Comparison of ENCODE assay signal across 1 cellular context in the genomic region with DNA sequence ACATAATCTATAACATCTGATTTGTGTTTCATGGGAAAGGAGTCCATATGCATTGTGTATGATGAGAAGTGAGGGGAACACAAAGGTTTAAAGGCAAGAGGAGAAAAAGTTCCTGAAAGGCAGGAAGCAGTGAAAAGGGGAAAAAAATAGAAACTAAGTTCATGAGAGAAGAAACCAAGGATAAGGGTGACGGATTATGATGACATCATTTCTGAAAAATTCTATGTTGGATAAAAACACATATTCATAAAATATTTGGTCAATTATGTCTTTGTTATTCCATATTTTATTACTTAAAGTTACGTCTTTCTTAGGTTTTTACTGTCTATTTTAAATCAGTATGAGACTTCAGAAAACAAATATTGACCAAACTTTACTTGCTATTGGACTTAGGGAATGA.
TF ChIP-seq lines count a peak whose summit lies in the region.

No MANE protein-coding gene starts in this region.

TF ChIP-seq in GM12878, 131 proteins besides CTCF, POLR2A, EP300 and RAD21:
- TF ChIP-seq ZBTB11 (CRISPR knock-in tag; IDR thresholded peaks at IDR 0.05) (no peak), ATF7 (IDR thresholded peaks at IDR 0.05; ENCODE audit: low read depth) (peak; percentile 42; the same call in 1 of the 2 replicates), HDAC2 (IDR thresholded peaks at IDR 0.05) (no peak)
